ENCODE assay signal across 15 cellular contexts in the genomic region with DNA sequence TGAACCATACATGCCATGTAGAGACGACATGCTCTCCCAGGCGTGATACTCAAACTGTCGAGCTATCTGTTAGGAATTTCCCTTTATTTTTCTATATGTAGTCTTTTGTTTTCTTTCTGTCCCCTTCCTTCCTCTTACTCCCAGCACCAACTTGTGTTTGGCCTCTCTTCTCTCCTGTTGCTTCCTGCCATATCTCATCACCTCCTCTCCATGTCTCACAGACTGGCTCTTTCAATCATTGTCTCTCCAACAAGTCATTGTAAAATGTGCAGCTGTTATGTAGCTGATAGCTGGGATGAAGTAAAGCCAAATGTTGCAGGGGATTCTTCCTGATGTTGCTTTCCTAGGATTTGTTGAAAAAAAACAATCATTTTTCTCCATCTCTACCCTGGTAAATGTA.
A peak's percentile ranks its signal among the peaks of the same experiment; 100 is the strongest.
DNase-seq lines count a peak whose midpoint lies in the region; ATAC-seq and TF ChIP-seq lines count a peak whose summit lies in the region.
"Had no signal": no experiment of that assay in that cellular context is flagged by ENCODE, and none has a peak within 500 bp of the region (broad histone marks: within the 10 kb centered on the region; RNA-seq: fewer than 3 reads in every experiment).

No MANE protein-coding gene starts in this region.

- H3K27ac ChIP-seq in H9 (ENCODE audit: insufficient read length, low read depth, low read length) (peak overlapping the region; percentile 68), fibroblast of lung (ENCODE audit: insufficient read depth, low read length) (peak overlapping the region; percentile 45), esophagus muscularis mucosa (replicated peaks in 1 of 4) (no peak overlapping the region)
- H3K27ac ChIP-seq: epithelial cell of prostate had no signal

- H3K9ac ChIP-seq in H9 (ENCODE audit: extremely low read depth, insufficient read length, low read length) (no peak overlapping the region), fibroblast of lung (ENCODE audit: insufficient read depth, low read length) (no peak overlapping the region)

- H2BK120ac ChIP-seq in H9 (ENCODE audit: low read depth, low read length, poor library complexity, severe bottlenecking): peak overlapping the region; percentile 39

- H3K4me1 Mint-ChIP-seq in H9 (peaks cover 47 to 54% of the 10 kb centered on the region in 2 experiments), activated B cell treated with CpG ODN at 0.5 μM for 24 hours (peaks cover 32% of the 10 kb centered on the region), osteocyte (ENCODE audit: unreplicated experiment) (peaks cover 22% of the 10 kb centered on the region)

- intact Hi-C loops in activated B cell treated with CpG ODN at 0.5 μM for 24 hours (cut with micrococcal nuclease): no loop called here
- intact Hi-C loops in esophagus muscularis mucosa (cut with DNase I): no loop called here

- peaks cover 11% of the 10 kb centered on the region for H3K4me1 ChIP-seq in H9 (ENCODE audit: insufficient read depth, low read length)
- peaks cover 7% of the 10 kb centered on the region for H3K4me1 ChIP-seq in fibroblast of lung (ENCODE audit: control insufficient read depth, extremely low read depth, insufficient read depth, low read length)
- peaks cover 30 to 59% (median 50%) of the 10 kb centered on the region in 4 donors for H3K4me1 ChIP-seq in esophagus muscularis mucosa

- TF ChIP-seq EP300 in esophagus muscularis mucosa (IDR thresholded peaks at IDR 0.05): no peak

- no peak for TF ChIP-seq POLR2A in esophagus muscularis mucosa (IDR thresholded peaks at IDR 0.05; ENCODE audit: low read depth)

- no peaks in the 10 kb centered on the region for H3K9me3 Mint-ChIP-seq in H9
- H3K9me3 Mint-ChIP-seq in activated B cell treated with CpG ODN at 0.5 μM for 24 hours: no peaks in the 10 kb centered on the region
- H3K9me3 Mint-ChIP-seq in osteocyte (ENCODE audit: unreplicated experiment): no peaks in the 10 kb centered on the region
- H3K9me3 Mint-ChIP-seq: activated CD4-positive, alpha-beta T cell treated with anti-CD3 and anti-CD28 coated beads, Interleukin-2, amount 10 ng/mL, durations not matched to agents 7 days and 5 days had no signal

- peak overlapping the region in 1 of 2 experiments; percentile 5; a peak in 2 of 5 replicates for H3K4me3 Mint-ChIP-seq in H9
- H3K4me3 Mint-ChIP-seq in activated B cell treated with CpG ODN at 0.5 μM for 24 hours: no peak overlapping the region
- H3K4me3 Mint-ChIP-seq in osteocyte (ENCODE audit: unreplicated experiment): no peak overlapping the region
- H3K4me3 Mint-ChIP-seq: activated CD4-positive, alpha-beta T cell treated with anti-CD3 and anti-CD28 coated beads, Interleukin-2, amount 10 ng/mL, durations not matched to agents 7 days and 5 days had no signal

- H3K23me2 ChIP-seq in H9 (ENCODE audit: insufficient read length, low read depth, low read length, poor library complexity, severe bottlenecking): no peaks in the 10 kb centered on the region

- H3K36me3 ChIP-seq in fibroblast of lung (ENCODE audit: control insufficient read depth, insufficient read depth, low read length) (no peaks in the 10 kb centered on the region), esophagus muscularis mucosa (peaks cover 0 to 13% (median 8%) of the 10 kb centered on the region in 4 donors)

- no peak overlapping the region for H4K91ac ChIP-seq in H9 (ENCODE audit: insufficient read length, low read depth, low read length)

- H3K27me3 ChIP-seq in H9 (ENCODE audit: insufficient read depth, low read length): no peaks in the 10 kb centered on the region
- H3K27me3 ChIP-seq in fibroblast of lung (ENCODE audit: control insufficient read depth, insufficient read depth, low read length): no peaks in the 10 kb centered on the region
- no peaks in the 10 kb centered on the region for H3K27me3 ChIP-seq in esophagus muscularis mucosa

- peak overlapping the region; percentile 37 for H2AK5ac ChIP-seq in H9 (ENCODE audit: insufficient read length, low read length)

- no peak overlapping the region for H3K23ac ChIP-seq in H9 (ENCODE audit: insufficient read length, low read depth, low read length)

- in situ Hi-C loops in G401 (cut with HindIII; ENCODE audit: low sequenced_read_pairs): no loop called here

- H3K79me2 ChIP-seq in H9 (ENCODE audit: insufficient read depth, low read length) (no peaks in the 10 kb centered on the region), fibroblast of lung (ENCODE audit: control insufficient read depth, insufficient read depth, low read length) (no peaks in the 10 kb centered on the region)

- H3K4me3 ChIP-seq in fibroblast of lung (replicated peaks in 1 of 4; ENCODE audit: control extremely low read depth in 1 of 4, insufficient read depth in 1 of 4, low read depth in 3 of 4, low read length in 4 of 4) (no peak overlapping the region), esophagus muscularis mucosa (no peak overlapping the region)

- H3T11ph ChIP-seq in H9 (ENCODE audit: low read length): peak overlapping the region; percentile 83

- CTCF ChIA-PET in activated B cell treated with CpG ODN at 0.5 μM for 24 hours (lab: Charles Lee): no interaction called here

- no peak overlapping the region for H2BK15ac ChIP-seq in H9 (ENCODE audit: low read depth, low read length)

- H3K56ac ChIP-seq in H9 (ENCODE audit: insufficient read length, low read depth, low read length): no peak overlapping the region

- ATAC-seq in activated B cell treated with CpG ODN at 0.5 μM for 24 hours (ENCODE audit: low read depth): no peak

- no peak for TF ChIP-seq CTCF in H9 (conservative IDR thresholded peaks at IDR 0.05)
- TF ChIP-seq CTCF in activated B cell treated with CpG ODN at 0.5 μM for 24 hours (IDR thresholded peaks at IDR 0.05): no peak
- TF ChIP-seq CTCF in fibroblast of lung (conservative IDR thresholded peaks at IDR 0.05 in 1 of 2, IDR thresholded peaks at IDR 0.05 in 1 of 2; ENCODE audit: low read depth in 1 of 2, low read length in 2 of 2): no peak
- no peak for TF ChIP-seq CTCF in osteocyte (IDR thresholded peaks at IDR 0.05)
- no peak for TF ChIP-seq CTCF in esophagus muscularis mucosa (IDR thresholded peaks at IDR 0.05)

- no peak overlapping the region for H4K8ac ChIP-seq in H9 (replicated peaks; ENCODE audit: insufficient read length, low read depth, low read length)

- H3K14ac ChIP-seq in H9 (ENCODE audit: insufficient read depth, low read length): peak overlapping the region; percentile 82; the same call in 1 of the 2 replicates

- no peak overlapping the region for H2BK5ac ChIP-seq in H9 (ENCODE audit: insufficient read length, low read length)

- H2AFZ ChIP-seq in H9 (ENCODE audit: low read length) (no peak overlapping the region), fibroblast of lung (ENCODE audit: low read length) (no peak overlapping the region)

- H3K79me1 ChIP-seq in H9 (ENCODE audit: insufficient read depth, low read depth, low read length, poor library complexity, severe bottlenecking): no peaks in the 10 kb centered on the region

- WGBS in H9 (ENCODE audit: extremely low coverage, insufficient read length, low lambda C conversion rate): no CpG with 5 or more reads among the region's 3 CpGs
- WGBS in esophagus muscularis mucosa: 93% methylated on average over 3 of the region's 3 CpGs

- H3K18ac ChIP-seq in H9 (ENCODE audit: insufficient read length, low read depth, low read length): peak overlapping the region; percentile 88

- H3K36me3 Mint-ChIP-seq in H9 (ENCODE audit: insufficient read depth in 1 of 3, low read depth in 3 of 3): peaks cover 4 to 15% (median 15%) of the 10 kb centered on the region in 3 experiments; a peak in 6 of 7 replicates
- peaks cover 78% of the 10 kb centered on the region for H3K36me3 Mint-ChIP-seq in activated B cell treated with CpG ODN at 0.5 μM for 24 hours (ENCODE audit: low read depth)
- H3K36me3 Mint-ChIP-seq in osteocyte (ENCODE audit: unreplicated experiment): peaks cover 9% of the 10 kb centered on the region

- H3K27ac Mint-ChIP-seq in H9: peak overlapping the region; percentile 31 to 94 (median 74)
- peak overlapping the region; percentile 33 for H3K27ac Mint-ChIP-seq in activated B cell treated with CpG ODN at 0.5 μM for 24 hours
- peak overlapping the region; percentile 81 for H3K27ac Mint-ChIP-seq in osteocyte (ENCODE audit: unreplicated experiment)
- H3K27ac Mint-ChIP-seq: activated CD4-positive, alpha-beta T cell treated with anti-CD3 and anti-CD28 coated beads, Interleukin-2, amount 10 ng/mL, durations not matched to agents 7 days and 5 days had no signal

- H3K27me3 Mint-ChIP-seq in H9 (ENCODE audit: low read depth): no peaks in the 10 kb centered on the region
- no peaks in the 10 kb centered on the region for H3K27me3 Mint-ChIP-seq in activated B cell treated with CpG ODN at 0.5 μM for 24 hours
- no peaks in the 10 kb centered on the region for H3K27me3 Mint-ChIP-seq in osteocyte (ENCODE audit: unreplicated experiment)
- H3K27me3 Mint-ChIP-seq: activated CD4-positive, alpha-beta T cell treated with anti-CD3 and anti-CD28 coated beads, Interleukin-2, amount 10 ng/mL, durations not matched to agents 7 days and 5 days had no signal

- H4K20me1 ChIP-seq in H9 (ENCODE audit: control insufficient read depth, insufficient read depth, insufficient read length): no peaks in the 10 kb centered on the region
- no peaks in the 10 kb centered on the region for H4K20me1 ChIP-seq in fibroblast of lung (ENCODE audit: control insufficient read depth, extremely low read depth, insufficient read depth, low read length)

- no peak overlapping the region for H3K4me2 ChIP-seq in H9 (ENCODE audit: insufficient read depth, insufficient read length, low read length)
- no peak overlapping the region for H3K4me2 ChIP-seq in fibroblast of lung (ENCODE audit: extremely low read depth, insufficient read depth, low read length)

- H3K9me3 ChIP-seq in H9 (ENCODE audit: control insufficient read depth, low read depth, low read length): no peaks in the 10 kb centered on the region
- no peaks in the 10 kb centered on the region for H3K9me3 ChIP-seq in fibroblast of lung (ENCODE audit: control insufficient read depth, insufficient read depth, low read depth, low read length)
- H3K9me3 ChIP-seq in esophagus muscularis mucosa: no peaks in the 10 kb centered on the region

- DNase-seq in H9: no peak
- DNase-seq in activated B cell treated with CpG ODN at 0.5 μM for 24 hours: no peak
- no peak for DNase-seq in fibroblast of lung (ENCODE audit: low read depth in 2 of 2)
- no peak for DNase-seq in osteocyte (ENCODE audit: extremely low spot score, unreplicated experiment)
- no peak for DNase-seq in esophagus muscularis mucosa (ENCODE audit: extremely low spot score)
- DNase-seq in NCI-H446 (lab: John Stamatoyannopoulos, UW): no peak
- DNase-seq in G401 (ENCODE audit: low spot score): no peak
- DNase-seq: activated CD4-positive, alpha-beta T cell treated with anti-CD3 and anti-CD28 coated beads, Interleukin-2, amount 10 ng/mL, durations not matched to agents 7 days and 5 days; activated naive CD4-positive, alpha-beta T cell; anterior cingulate cortex; NCI-H1694; NCI-H2227 treated with DMSO at 0.1 percent for 48 hours; posterior cingulate gyrus; stimulated activated CD4-positive, alpha-beta T cell treated with anti-CD3 and anti-CD28 coated beads, Interleukin-4, amount 100 ng/mL, for 1 hour had no signal

- peak overlapping the region; percentile 83; the same call in 1 of the 2 replicates for H3K4ac ChIP-seq in H9 (ENCODE audit: low read depth, low read length)

- POLR2A ChIA-PET in activated B cell treated with CpG ODN at 0.5 μM for 24 hours (lab: Charles Lee): no interaction called here

- H4K5ac ChIP-seq in H9 (ENCODE audit: insufficient read length, low read depth, low read length): peak overlapping the region; percentile 33

- H2BK20ac ChIP-seq in H9 (ENCODE audit: low read depth, low read length, poor library complexity, severe bottlenecking): no peak overlapping the region

- H2BK12ac ChIP-seq in H9 (ENCODE audit: insufficient read length, low read depth, low read length): peak overlapping the region; percentile 95

Comparison
In these comparisons a context has a peak if more than half of its experiments do, and no peak if none do; other contexts are left out.
1. H3K27ac ChIP-seq: peak in H9 (single experiment) and fibroblast of lung (single experiment); none in esophagus muscularis mucosa (0 of 4).
2. Peak in every context shown above with its lines, with median percentiles within 50 percentile points of each other: H3K27ac Mint-ChIP-seq.